23 cellular contexts compared by ENCODE assay signal in genomic region chr7:45599851-45600706, GRCh38. TPM values are rescaled to one million over a fixed set of nuclear protein-coding genes. Genes with fewer than 3 reads are reported as not detected.
A peak's percentile ranks its signal among the peaks of the same experiment; 100 is the strongest.
DNase-seq lines count a peak whose midpoint lies in the region; ATAC-seq and TF ChIP-seq lines count a peak whose summit lies in the region.
"Had no signal": no experiment of that assay in that cellular context is flagged by ENCODE, and none has a peak within 500 bp of the region (broad histone marks: within the 10 kb centered on the region; RNA-seq: fewer than 3 reads in every experiment).

No MANE protein-coding gene starts in this region.

- H3K27me3 Mint-ChIP-seq in endothelial cell (ENCODE audit: unreplicated experiment), result peaks cover 9% of the 10 kb centered on the region
- no peaks in the 10 kb centered on the region for H3K27me3 Mint-ChIP-seq in type B pancreatic cell

- CTCF ChIA-PET in A673 (lab: Charles Lee), result no interaction called here

- H3K27ac ChIP-seq in WERI-Rb-1, result no peak overlapping the region
- no peak overlapping the region for H3K27ac ChIP-seq in lung (ENCODE audit: low read depth in 1 of 2, low read length in 1 of 2)
- no peak overlapping the region for H3K27ac ChIP-seq in A673 (ENCODE audit: low read depth, low read length, poor library complexity, severe bottlenecking)
- H3K27ac ChIP-seq: left lung, sigmoid colon, thoracic aorta had no signal

- WGBS in lung, 2 donors, result 91 to 92% methylated on average over 10 of the region's 10 CpGs

- H3K36me3 Mint-ChIP-seq in endothelial cell (ENCODE audit: low read depth, unreplicated experiment) (peaks cover 22% of the 10 kb centered on the region), type B pancreatic cell (no peaks in the 10 kb centered on the region)
- H3K36me3 Mint-ChIP-seq: stimulated activated effector memory CD8-positive, alpha-beta T cell treated with anti-CD3 and anti-CD28 coated beads, Interleukin-12 subunit alpha, Interleukin-12 subunit beta, amount 100 ng/mL, for 72 hours had no signal

- no peaks in the 10 kb centered on the region for H3K36me3 ChIP-seq in WERI-Rb-1
- no peaks in the 10 kb centered on the region for H3K36me3 ChIP-seq in lung (ENCODE audit: control insufficient read depth in 2 of 2, insufficient read depth in 2 of 2, low read length in 2 of 2)
- H3K36me3 ChIP-seq in A673 (ENCODE audit: insufficient read depth, low read length, poor library complexity, severe bottlenecking), result no peaks in the 10 kb centered on the region
- H3K36me3 ChIP-seq: left lung, sigmoid colon, thoracic aorta had no signal

- H3K4me1 ChIP-seq in lung (ENCODE audit: control insufficient read depth in 2 of 2, insufficient read depth in 2 of 2, low read length in 2 of 2), result no peaks in the 10 kb centered on the region
- no peaks in the 10 kb centered on the region for H3K4me1 ChIP-seq in A673 (ENCODE audit: insufficient read depth, low read length, poor library complexity, severe bottlenecking)
- H3K4me1 ChIP-seq: left lung, sigmoid colon had no signal

- POLR2A ChIA-PET in A673 (lab: Charles Lee; ENCODE audit: low non-redundant PET), result no interaction called here

- H3K27ac Mint-ChIP-seq in endothelial cell (ENCODE audit: unreplicated experiment) (no peak overlapping the region), type B pancreatic cell (no peak overlapping the region)
- H3K27ac Mint-ChIP-seq: activated CD4-positive, alpha-beta T cell treated with anti-CD3 and anti-CD28 coated beads, Interleukin-2, amount 10 ng/mL, durations not matched to agents 7 days and 5 days; stimulated activated effector memory CD8-positive, alpha-beta T cell treated with anti-CD3 and anti-CD28 coated beads, Interleukin-12 subunit alpha, Interleukin-12 subunit beta, amount 100 ng/mL, for 72 hours had no signal

- H3K4me3 ChIP-seq in WERI-Rb-1 (ENCODE audit: low read depth, low read length) (no peak overlapping the region), lung (no peak overlapping the region), A673 (ENCODE audit: low read depth, low read length, poor library complexity, severe bottlenecking) (no peak overlapping the region)
- H3K4me3 ChIP-seq: left lung, sigmoid colon, thoracic aorta had no signal

- no peaks in the 10 kb centered on the region for H3K9me3 Mint-ChIP-seq in endothelial cell (ENCODE audit: unreplicated experiment)
- no peaks in the 10 kb centered on the region for H3K9me3 Mint-ChIP-seq in type B pancreatic cell
- H3K9me3 Mint-ChIP-seq: activated CD4-positive, alpha-beta T cell treated with anti-CD3 and anti-CD28 coated beads, Interleukin-2, amount 10 ng/mL, durations not matched to agents 7 days and 5 days; stimulated activated effector memory CD8-positive, alpha-beta T cell treated with anti-CD3 and anti-CD28 coated beads, Interleukin-12 subunit alpha, Interleukin-12 subunit beta, amount 100 ng/mL, for 72 hours had no signal

- H3K9me3 ChIP-seq in WERI-Rb-1 (ENCODE audit: severe bottlenecking), result peaks cover 2% of the 10 kb centered on the region
- no peaks in the 10 kb centered on the region for H3K9me3 ChIP-seq in lung (ENCODE audit: control insufficient read depth in 2 of 2, insufficient read depth in 1 of 2, low read length in 1 of 2)
- H3K9me3 ChIP-seq in A673 (ENCODE audit: low read depth, low read length, poor library complexity, severe bottlenecking), result no peaks in the 10 kb centered on the region
- H3K9me3 ChIP-seq: sigmoid colon had no signal

- TF ChIP-seq CTCF in WERI-Rb-1 (IDR thresholded peaks at IDR 0.05; ENCODE audit: low read depth, low read length) (no peak), endothelial cell (IDR thresholded peaks at IDR 0.05; ENCODE audit: unreplicated experiment) (no peak), lung (IDR thresholded peaks at IDR 0.05; ENCODE audit: control extremely low read depth, extremely low read depth) (no peak), type B pancreatic cell (conservative IDR thresholded peaks at IDR 0.05) (no peak), A673 (conservative IDR thresholded peaks at IDR 0.05; ENCODE audit: low read depth, low read length) (no peak)

- ATAC-seq in lung (ENCODE audit: insufficient read depth, low FRiP score), result no peak
- ATAC-seq: left lung had no signal

- H3K4me1 Mint-ChIP-seq in endothelial cell (ENCODE audit: unreplicated experiment) (peaks cover 39% of the 10 kb centered on the region), type B pancreatic cell (ENCODE audit: unreplicated experiment) (no peaks in the 10 kb centered on the region)
- H3K4me1 Mint-ChIP-seq: activated CD4-positive, alpha-beta T cell treated with anti-CD3 and anti-CD28 coated beads, Interleukin-2, amount 10 ng/mL, durations not matched to agents 7 days and 5 days; stimulated activated effector memory CD8-positive, alpha-beta T cell treated with anti-CD3 and anti-CD28 coated beads, Interleukin-12 subunit alpha, Interleukin-12 subunit beta, amount 100 ng/mL, for 72 hours had no signal

- intact Hi-C loops in A673 (cut with micrococcal nuclease; ENCODE audit: unreplicated experiment), result no loop called here

- BruUV-seq in A673 (replicated peaks; lab: Mats Ljungman, UMichigan), result no TSS peak

- H3K27me3 ChIP-seq in WERI-Rb-1 (ENCODE audit: insufficient read depth, low read depth, severe bottlenecking), result no peaks in the 10 kb centered on the region
- H3K27me3 ChIP-seq in lung (ENCODE audit: control insufficient read depth, insufficient read depth), result no peaks in the 10 kb centered on the region
- no peaks in the 10 kb centered on the region for H3K27me3 ChIP-seq in A673 (replicated peaks; ENCODE audit: insufficient read depth, low read depth, low read length, poor library complexity)
- H3K27me3 ChIP-seq: left lung, sigmoid colon had no signal

- peak; percentile 2 for DNase-seq in WERI-Rb-1
- no peak for DNase-seq in endothelial cell (ENCODE audit: low spot score)
- peak; percentile 19 for DNase-seq in lung (ENCODE audit: low spot score)
- peak; percentile 47 for DNase-seq in type B pancreatic cell (ENCODE audit: extremely low spot score, unreplicated experiment)
- DNase-seq in A673 (ENCODE audit: low spot score), result no peak
- DNase-seq in NCI-H128 (lab: John Stamatoyannopoulos, UW; ENCODE audit: unreplicated experiment), result no peak
- no peak for DNase-seq in glomerular visceral epithelial cell (ENCODE audit: extremely low spot score)
- DNase-seq: activated CD4-positive, alpha-beta T cell treated with anti-CD3 and anti-CD28 coated beads, Interleukin-2, amount 10 ng/mL, durations not matched to agents 7 days and 5 days; activated naive CD4-positive, alpha-beta T cell treated with anti-CD3 and anti-CD28 coated beads, Interleukin-2, amount 50 U/mL, for 16 hours; activated T-cell treated with anti-CD3 and anti-CD28 coated beads for 4 hours; AML-193; anterior cingulate cortex; DMS79 treated with DMSO at 0.1 percent for 48 hours; effector CD8-positive, alpha-beta T cell; IMR-90; NCI-H2227 treated with DMSO at 0.1 percent for 48 hours; NCI-H82; occipital lobe; SHP77 treated with DMSO at 0.1 percent for 48 hours; sigmoid colon had no signal

- H3K4me3 Mint-ChIP-seq in endothelial cell (ENCODE audit: unreplicated experiment) (peak overlapping the region; percentile 37), type B pancreatic cell (no peak overlapping the region)
- H3K4me3 Mint-ChIP-seq: activated CD4-positive, alpha-beta T cell treated with anti-CD3 and anti-CD28 coated beads, Interleukin-2, amount 10 ng/mL, durations not matched to agents 7 days and 5 days; stimulated activated effector memory CD8-positive, alpha-beta T cell treated with anti-CD3 and anti-CD28 coated beads, Interleukin-12 subunit alpha, Interleukin-12 subunit beta, amount 100 ng/mL, for 72 hours had no signal

RNA-seq across cellular contexts. Expression of gene ADCY1, which starts 25.9 kb away (rescaled TPM):
- total RNA-seq in endothelial cell (ENCODE audit: unreplicated experiment) (50.7 TPM), lung (1 to 10 TPM in 1 of 2 donors, under 1 TPM in 1; 0.34 to 1.8 TPM), type B pancreatic cell (ENCODE audit: low replicate concordance) (19.0 and 25.1 TPM in 2 replicates), A673 (2021) (0.71 and 0.98 TPM in 2 replicates)
- polyA plus RNA-seq in lung, result under 1 TPM; 0.14 to 0.22 TPM

Comparison
In these comparisons a context has a peak if more than half of its experiments do, and no peak if none do; other contexts are left out.
1. DNase-seq: peak in WERI-Rb-1 (single experiment), lung (single experiment) and type B pancreatic cell (single experiment); none in endothelial cell (single experiment), A673 (single experiment), NCI-H128 (single experiment) and glomerular visceral epithelial cell (single experiment).